ENCODE assay signal across 1 cellular context in genomic region chr4:8262637-8263322, GRCh38.
TF ChIP-seq lines count a peak whose summit lies in the region.

No MANE protein-coding gene starts in this region.

TF ChIP-seq in HepG2, 621 proteins besides CTCF, POLR2A, EP300 and RAD21 (continued from another document):
- TF ChIP-seq ZNF142 (CRISPR knock-in tag; IDR thresholded peaks at IDR 0.05) (no peak), ZNF7 (CRISPR knock-in tag; IDR thresholded peaks at IDR 0.05) (no peak), BRD4 (CRISPR knock-in tag; IDR thresholded peaks at IDR 0.05) (no peak), GRHL1 (CRISPR knock-in tag; conservative IDR thresholded peaks at IDR 0.05) (no peak), HNRNPL (IDR thresholded peaks at IDR 0.05; ENCODE audit: low read depth, low read length) (0 out of 2 replicates have a peak, but pooled peaks have one; percentile 50), HHEX (CRISPR knock-in tag; IDR thresholded peaks at IDR 0.05) (no peak), RXRA (CRISPR knock-in tag; IDR thresholded peaks at IDR 0.05) (peak; percentile 31; the same call in 1 of the 2 replicates), CBX5 (CRISPR knock-in tag; IDR thresholded peaks at IDR 0.05; ENCODE audit: borderline replicate concordance) (no peak), TBX2 (CRISPR knock-in tag; IDR thresholded peaks at IDR 0.05; ENCODE audit: borderline replicate concordance) (no peak)
